Comparison of ENCODE assay signal across 8 cellular contexts in genomic region chr15:29821416-29822099, GRCh38. TPM values are rescaled to one million over a fixed set of nuclear protein-coding genes. Genes with fewer than 3 reads are reported as not detected.
DNase-seq lines count a peak whose midpoint lies in the region; ATAC-seq and TF ChIP-seq lines count a peak whose summit lies in the region.

No MANE protein-coding gene starts in this region.

- intact Hi-C loops in dendritic cell treated with granulocyte-macrophage colony-stimulating factor and Interleukin-4, amounts not matched to agents 40 ng/mL and 50 ng/mL, for 4 days (cut with micrococcal nuclease) = no loop called here
- intact Hi-C loops in left lung (cut with DNase I) = no loop called here

- no peaks in the 10 kb centered on the region for H3K9me3 ChIP-seq in left lung

- H3K36me3 Mint-ChIP-seq in dendritic cell treated with granulocyte-macrophage colony-stimulating factor and Interleukin-4, amounts not matched to agents 40 ng/mL and 50 ng/mL, for 4 days (ENCODE audit: low read depth) = no peaks in the 10 kb centered on the region

- peak; percentile 7 for DNase-seq in DMS153 (lab: John Stamatoyannopoulos, UW)
- DNase-seq in DMS153 treated with DMSO at 0.1 percent for 48 hours (lab: John Stamatoyannopoulos, UW; ENCODE audit: unreplicated experiment) = no peak
- peak; percentile 22 for DNase-seq in SHP77 treated with DMSO at 0.1 percent for 48 hours (lab: John Stamatoyannopoulos, UW)
- DNase-seq in left lung = peak; percentile 76 to 86
- peak; percentile 21 to 36 for DNase-seq in stimulated activated CD8-positive, alpha-beta memory T cell treated with anti-CD3 and anti-CD28 coated beads, Interleukin-15, amount 100 ng/mL, for 48 hours (ENCODE audit: low read depth in 2 of 2)

- peaks cover 6% of the 10 kb centered on the region for H3K4me1 Mint-ChIP-seq in dendritic cell treated with granulocyte-macrophage colony-stimulating factor and Interleukin-4, amounts not matched to agents 40 ng/mL and 50 ng/mL, for 4 days (ENCODE audit: low read depth)

- H3K36me3 ChIP-seq in left lung = no peaks in the 10 kb centered on the region

- H3K27ac Mint-ChIP-seq in dendritic cell treated with granulocyte-macrophage colony-stimulating factor and Interleukin-4, amounts not matched to agents 40 ng/mL and 50 ng/mL, for 4 days = no peak overlapping the region

- peaks cover 8% of the 10 kb centered on the region for H3K9me3 Mint-ChIP-seq in dendritic cell treated with granulocyte-macrophage colony-stimulating factor and Interleukin-4, amounts not matched to agents 40 ng/mL and 50 ng/mL, for 4 days

- peaks cover 0 to 15% of the 10 kb centered on the region in 2 donors for H3K4me1 ChIP-seq in left lung

- H3K27ac ChIP-seq in left lung = peak overlapping the region; percentile 92 to 94

- H3K27me3 ChIP-seq in left lung = peaks cover 4 to 74% of the 10 kb centered on the region in 2 donors

- ATAC-seq in HG03159 (IDR thresholded peaks at IDR 0.05; ENCODE audit: unreplicated experiment) (peak; percentile 57), left lung (peak; percentile 70), HG03135 (IDR thresholded peaks at IDR 0.05; ENCODE audit: unreplicated experiment) (no peak)

- H3K4me3 ChIP-seq in left lung = peak overlapping the region; percentile 59 to 73

- TF ChIP-seq CTCF in left lung (IDR thresholded peaks at IDR 0.05) = no peak

- H3K27me3 Mint-ChIP-seq in dendritic cell treated with granulocyte-macrophage colony-stimulating factor and Interleukin-4, amounts not matched to agents 40 ng/mL and 50 ng/mL, for 4 days = peaks cover 74% of the 10 kb centered on the region

- peak overlapping the region; percentile 70 for H3K4me3 Mint-ChIP-seq in dendritic cell treated with granulocyte-macrophage colony-stimulating factor and Interleukin-4, amounts not matched to agents 40 ng/mL and 50 ng/mL, for 4 days

RNA-seq across cellular contexts. Expression of gene TJP1, which starts 0.7 kb away (rescaled TPM):
- 100 to 1,000 TPM in 1 of 2 donors, 10 to 100 TPM in 1; 82.9 to 128 TPM for total RNA-seq in left lung
